Comparison of ENCODE assay signal across 9 cellular contexts in the genomic region with DNA sequence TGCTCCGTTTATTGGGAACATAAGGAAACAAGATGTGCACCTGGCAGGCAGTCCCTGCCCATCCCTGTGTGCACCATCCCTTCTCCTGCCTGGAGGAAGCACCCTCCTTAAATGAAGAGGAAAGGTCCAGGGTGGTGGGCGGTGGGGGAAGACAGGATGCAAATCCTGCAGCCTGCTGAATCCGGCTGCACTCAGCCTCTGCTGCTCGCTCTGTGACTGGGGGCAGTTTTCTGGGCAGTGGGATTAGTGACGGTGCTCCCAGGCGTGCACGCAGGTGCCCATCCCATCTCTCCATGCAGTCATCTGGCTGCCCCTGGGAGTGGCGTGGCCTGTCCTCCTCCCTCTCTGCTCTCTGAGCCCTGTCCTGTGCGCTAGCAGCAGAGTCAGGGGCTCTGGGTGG.
"Had no signal": no experiment of that assay in that cellular context is flagged by ENCODE, and none has a peak within 500 bp of the region (broad histone marks: within the 10 kb centered on the region; RNA-seq: fewer than 3 reads in every experiment).

No MANE protein-coding gene starts in this region.

- H3K9me3 ChIP-seq: HAP-1 had no signal

- H3K4me3 Mint-ChIP-seq: HFFc6 had no signal

- H3K27ac ChIP-seq: GM23248 had no signal

- H3K4me3 ChIP-seq: GM23248, HAP-1, K562 had no signal

- FAIRE-seq: HTR-8/SVneo, K562 had no signal

- ATAC-seq: HCT116, K562 had no signal

- H2AFZ ChIP-seq: GM23248 had no signal

- DNase-seq: GM23248, GOT3, H7, HFFc6, IMR-90 had no signal

- H3K27ac Mint-ChIP-seq: HFFc6 had no signal

- H3K36me3 ChIP-seq: HAP-1 had no signal

- H3K9ac ChIP-seq: GM23248 had no signal

- H3K4me1 ChIP-seq: HAP-1 had no signal
